Comparison of ENCODE assay signal across 1 cellular context in genomic region chr20:43727980-43728590, GRCh38.
TF ChIP-seq lines count a peak whose summit lies in the region.

No MANE protein-coding gene starts in this region.

TF ChIP-seq in IMR-90, 13 proteins besides CTCF, POLR2A, EP300 and RAD21 (continued from another document):
- TF ChIP-seq MAFK (IDR thresholded peaks at IDR 0.05; ENCODE audit: low read depth, low read length): no peak
- TF ChIP-seq RCOR1 (IDR thresholded peaks at IDR 0.05; ENCODE audit: insufficient replicate concordance, low read length): no peak
- TF ChIP-seq USF2 (IDR thresholded peaks at IDR 0.05; ENCODE audit: low read depth, low read length): no peak
- no peak for TF ChIP-seq FOS (IDR thresholded peaks at IDR 0.05; ENCODE audit: low read depth, low read length)
- no peak for TF ChIP-seq RFX5 (IDR thresholded peaks at IDR 0.05; ENCODE audit: low read depth, low read length)
- TF ChIP-seq CEBPB (IDR thresholded peaks at IDR 0.05; ENCODE audit: low read depth, low read length): no peak
- no peak for TF ChIP-seq CHD1 (IDR thresholded peaks at IDR 0.05; ENCODE audit: low read depth, low read length)
- TF ChIP-seq, protein P1, sequence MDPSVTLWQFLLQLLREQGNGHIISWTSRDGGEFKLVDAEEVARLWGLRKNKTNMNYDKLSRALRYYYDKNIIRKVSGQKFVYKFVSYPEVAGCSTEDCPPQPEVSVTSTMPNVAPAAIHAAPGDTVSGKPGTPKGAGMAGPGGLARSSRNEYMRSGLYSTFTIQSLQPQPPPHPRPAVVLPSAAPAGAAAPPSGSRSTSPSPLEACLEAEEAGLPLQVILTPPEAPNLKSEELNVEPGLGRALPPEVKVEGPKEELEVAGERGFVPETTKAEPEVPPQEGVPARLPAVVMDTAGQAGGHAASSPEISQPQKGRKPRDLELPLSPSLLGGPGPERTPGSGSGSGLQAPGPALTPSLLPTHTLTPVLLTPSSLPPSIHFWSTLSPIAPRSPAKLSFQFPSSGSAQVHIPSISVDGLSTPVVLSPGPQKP (IDR thresholded peaks at IDR 0.05; ENCODE audit: borderline replicate concordance, low read depth, low read length): no peak
